In the genomic region with DNA sequence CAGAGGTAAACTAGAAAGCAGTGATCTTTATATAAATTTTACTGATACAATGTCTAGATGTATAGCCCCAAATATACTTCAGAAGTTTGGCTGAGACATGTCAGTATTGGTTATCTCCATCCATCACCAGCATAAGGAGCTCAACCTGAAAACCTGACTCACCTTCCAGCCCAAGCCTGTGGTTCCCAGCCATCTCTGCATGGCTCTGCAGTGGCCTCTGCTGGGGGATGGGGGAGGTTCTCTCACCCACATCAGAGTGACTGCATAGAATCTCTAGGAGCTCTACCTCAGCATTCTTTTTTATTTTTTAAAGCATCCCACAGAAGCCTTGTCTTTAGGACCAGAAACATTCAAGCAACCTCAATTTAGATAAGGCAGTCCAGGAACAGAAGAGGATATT, we compare ENCODE assay signal across 8 cellular contexts. TPM values are rescaled to one million over a fixed set of nuclear protein-coding genes. Genes with fewer than 3 reads are reported as not detected.
DNase-seq lines count a peak whose midpoint lies in the region; ATAC-seq and TF ChIP-seq lines count a peak whose summit lies in the region.

No MANE protein-coding gene starts in this region.

- no peaks in the 10 kb centered on the region for H3K27me3 Mint-ChIP-seq in CD4-positive, CD25-positive, alpha-beta regulatory T cell

- no peak overlapping the region for H2AFZ ChIP-seq in SK-N-SH (ENCODE audit: low read depth)

- CTCF ChIA-PET in SK-N-SH (lab: Yijun Ruan, JAX), result interaction anchor here (0.6 to 8.2 kb wide), 39 partner anchors 8 to 276 kb away, joined by 3 to 72 read pairs (median 5); partner anchors contain the start of genes PMM2, TMEM186 and USP7

- H3K27me3 ChIP-seq in CD4-positive, CD25-positive, alpha-beta regulatory T cell (ENCODE audit: control insufficient read depth, insufficient read depth, low read length), result no peaks in the 10 kb centered on the region
- H3K27me3 ChIP-seq in SK-N-SH (ENCODE audit: insufficient read depth), result no peaks in the 10 kb centered on the region

- H3K9me2 ChIP-seq in SK-N-SH, result no peaks in the 10 kb centered on the region

- no peak overlapping the region for H3K4me3 ChIP-seq in CD4-positive, CD25-positive, alpha-beta regulatory T cell (ENCODE audit: low read depth, low read length)
- H3K4me3 ChIP-seq in SK-N-SH (ENCODE audit: low read depth in 2 of 2, low read length in 1 of 2), result no peak overlapping the region; a peak in 1 of 4 replicates

- peak; percentile 49 to 78 (median 63) for DNase-seq in CD4-positive, CD25-positive, alpha-beta regulatory T cell
- DNase-seq in SK-N-SH, result peak; percentile 68
- DNase-seq in activated naive CD4-positive, alpha-beta T cell treated with anti-CD3 and anti-CD28 coated beads, Interleukin-2, amount 50 U/mL, for 72 hours (ENCODE audit: low spot score in 2 of 2), result peak; percentile 75 to 78
- peak; percentile 65 for DNase-seq in iris pigment epithelial cell (ENCODE audit: low read depth)
- peak; percentile 61 for DNase-seq in stimulated activated CD8-positive, alpha-beta memory T cell treated with anti-CD3 and anti-CD28 coated beads, Interleukin-12 subunit alpha, Interleukin-12 subunit beta, amount 100 ng/mL, for 4 hours (ENCODE audit: low read depth)
- no peak for DNase-seq in hippocampal formation (lab: John Stamatoyannopoulos, UW)

- H3K79me2 ChIP-seq in SK-N-SH (ENCODE audit: insufficient read depth), result peaks cover 100% of the 10 kb centered on the region

- H4K20me1 ChIP-seq in SK-N-SH (ENCODE audit: insufficient read depth), result peaks cover 100% of the 10 kb centered on the region

- peaks cover 60% of the 10 kb centered on the region for H3K4me1 ChIP-seq in CD4-positive, CD25-positive, alpha-beta regulatory T cell (ENCODE audit: control insufficient read depth, insufficient read depth, low read length, poor library complexity, severe bottlenecking)
- peaks cover 0 to 7% of the 10 kb centered on the region in 2 experiments; a peak in 1 of 4 replicates for H3K4me1 ChIP-seq in SK-N-SH (ENCODE audit: control insufficient read depth in 1 of 2, insufficient read depth in 2 of 2, low read depth in 1 of 2, low read length in 1 of 2)

- H3K36me3 ChIP-seq in CD4-positive, CD25-positive, alpha-beta regulatory T cell (ENCODE audit: control insufficient read depth, insufficient read depth, low read length), result no peaks in the 10 kb centered on the region
- H3K36me3 ChIP-seq in SK-N-SH (replicated peaks in 1 of 2; ENCODE audit: control insufficient read depth in 1 of 2, insufficient read depth in 2 of 2, low read length in 1 of 2), result no peaks in the 10 kb centered on the region

- TF ChIP-seq RAD21 in SK-N-SH (IDR thresholded peaks at IDR 0.05; ENCODE audit: low read length), result peak; percentile 54

- peak; percentile 54 for TF ChIP-seq CTCF in SK-N-SH (IDR thresholded peaks at IDR 0.05)

- no peaks in the 10 kb centered on the region for H3K9me3 ChIP-seq in CD4-positive, CD25-positive, alpha-beta regulatory T cell (ENCODE audit: control insufficient read depth in 2 of 2, low read length in 2 of 2)
- H3K9me3 ChIP-seq in SK-N-SH, result no peaks in the 10 kb centered on the region

- no peaks in the 10 kb centered on the region for H3F3A ChIP-seq in SK-N-SH (replicated peaks; ENCODE audit: insufficient read depth)

- H3K9me3 Mint-ChIP-seq in CD4-positive, CD25-positive, alpha-beta regulatory T cell, result no peaks in the 10 kb centered on the region
- H3K9me3 Mint-ChIP-seq in activated naive CD4-positive, alpha-beta T cell treated with anti-CD3 and anti-CD28 coated beads, Interleukin-2, amount 50 U/mL, for 72 hours, result no peaks in the 10 kb centered on the region

- H3K4me3 Mint-ChIP-seq in CD4-positive, CD25-positive, alpha-beta regulatory T cell, result peak overlapping the region; percentile 26 to 87 (median 57)

- H3K36me3 Mint-ChIP-seq in CD4-positive, CD25-positive, alpha-beta regulatory T cell, result peaks cover 6% of the 10 kb centered on the region
- no peaks in the 10 kb centered on the region for H3K36me3 Mint-ChIP-seq in activated naive CD4-positive, alpha-beta T cell treated with anti-CD3 and anti-CD28 coated beads, Interleukin-2, amount 50 U/mL, for 72 hours

- POLR2A ChIA-PET in SK-N-SH (lab: Yijun Ruan, JAX), result interaction anchor here (0.5 to 1.1 kb wide), 2 partner anchors 48 to 66 kb away, joined by 3 to 4 read pairs; no protein-coding TSS in a partner anchor

- no peak overlapping the region for H3K9ac ChIP-seq in SK-N-SH

- H3K27ac ChIP-seq in CD4-positive, CD25-positive, alpha-beta regulatory T cell (ENCODE audit: insufficient read depth, low read length, poor library complexity, severe bottlenecking), result no peak overlapping the region
- H3K27ac ChIP-seq in SK-N-SH (ENCODE audit: low read depth in 2 of 2, low read length in 1 of 2), result no peak overlapping the region

- H3K27ac Mint-ChIP-seq in CD4-positive, CD25-positive, alpha-beta regulatory T cell, result peak overlapping the region in 1 of 3 donors; percentile 12
- H3K27ac Mint-ChIP-seq in activated naive CD4-positive, alpha-beta T cell treated with anti-CD3 and anti-CD28 coated beads, Interleukin-2, amount 50 U/mL, for 72 hours, result peak overlapping the region; percentile 61 to 79

- TF ChIP-seq EP300 in SK-N-SH (IDR thresholded peaks at IDR 0.05; ENCODE audit: borderline replicate concordance in 1 of 2, low read depth in 1 of 2, low read length in 1 of 2), result no peak

- ATAC-seq in CD4-positive, CD25-positive, alpha-beta regulatory T cell (ENCODE audit: low read depth in 2 of 2), result peak; percentile 99 to 100
- ATAC-seq in GM19025 (IDR thresholded peaks at IDR 0.05; ENCODE audit: low read depth, unreplicated experiment) (peak; percentile 75), HG03280 (IDR thresholded peaks at IDR 0.05; ENCODE audit: unreplicated experiment) (peak; percentile 80)
- ATAC-seq in activated naive CD4-positive, alpha-beta T cell treated with anti-CD3 and anti-CD28 coated beads, Interleukin-2, amount 50 U/mL, for 72 hours, result peak; percentile 99 to 100

- H3K4me1 Mint-ChIP-seq in CD4-positive, CD25-positive, alpha-beta regulatory T cell, result peaks cover 35 to 99% (median 79%) of the 10 kb centered on the region in 4 donors

- H3K4me2 ChIP-seq in SK-N-SH, result no peak overlapping the region

TF ChIP-seq in SK-N-SH, 30 proteins besides CTCF, POLR2A, EP300 and RAD21:
- TF ChIP-seq SMC3 (IDR thresholded peaks at IDR 0.05; ENCODE audit: low read depth, low read length) (peak; percentile 29; the same call in 1 of the 2 replicates), FOSL2 (IDR thresholded peaks at IDR 0.05; ENCODE audit: borderline replicate concordance, low read depth) (no peak), FOXM1 (IDR thresholded peaks at IDR 0.05; ENCODE audit: low read depth) (no peak), YY1 (IDR thresholded peaks at IDR 0.05; ENCODE audit: low read depth) (no peak), IRF3 (IDR thresholded peaks at IDR 0.05; ENCODE audit: low read depth, low read length) (no peak)

RNA-seq across cellular contexts. Expression of gene USP7, which starts 27.3 kb away (rescaled TPM):
- total RNA-seq in CD4-positive, CD25-positive, alpha-beta regulatory T cell, result 296 TPM
- polyA plus RNA-seq in CD4-positive, CD25-positive, alpha-beta regulatory T cell, result 1 to 10 TPM; 6.8 to 9.1 (median 7.0) TPM
- polyA plus RNA-seq in SK-N-SH (2012; rRNA removed), result 8.4 and 8.6 TPM in 2 replicates
- polyA plus RNA-seq in SK-N-SH (2012; cell fraction: cytosol; rRNA removed), result 11.0 and 13.7 TPM in 2 replicates
- 24.5 and 33.7 TPM in 2 replicates for polyA plus RNA-seq in SK-N-SH (2012; cell fraction: nucleus; rRNA removed)
- total RNA-seq in activated naive CD4-positive, alpha-beta T cell treated with anti-CD3 and anti-CD28 coated beads, Interleukin-2, amount 50 U/mL, for 72 hours, result 100 to 1,000 TPM; 154 to 171 TPM

RNA-seq across cellular contexts. Expression of gene LITAFD, which starts 54.3 kb away (rescaled TPM):
- not detected for total RNA-seq in CD4-positive, CD25-positive, alpha-beta regulatory T cell
- polyA plus RNA-seq in CD4-positive, CD25-positive, alpha-beta regulatory T cell, result not detected
- not detected in 2 replicates for polyA plus RNA-seq in SK-N-SH (2012; rRNA removed)
- not detected in 2 replicates for polyA plus RNA-seq in SK-N-SH (2012; cell fraction: cytosol; rRNA removed)
- not detected in 2 replicates for polyA plus RNA-seq in SK-N-SH (2012; cell fraction: nucleus; rRNA removed)
- total RNA-seq in activated naive CD4-positive, alpha-beta T cell treated with anti-CD3 and anti-CD28 coated beads, Interleukin-2, amount 50 U/mL, for 72 hours, result not detected

Comparison
In these comparisons a context has a peak if more than half of its experiments do, and no peak if none do; other contexts are left out.
1. DNase-seq: peak in CD4-positive, CD25-positive, alpha-beta regulatory T cell (3 of 3), SK-N-SH (single experiment), activated naive CD4-positive, alpha-beta T cell treated with anti-CD3 and anti-CD28 coated beads, Interleukin-2, amount 50 U/mL, for 72 hours (2 of 2), iris pigment epithelial cell (single experiment) and stimulated activated CD8-positive, alpha-beta memory T cell treated with anti-CD3 and anti-CD28 coated beads, Interleukin-12 subunit alpha, Interleukin-12 subunit beta, amount 100 ng/mL, for 4 hours (single experiment); none in hippocampal formation (0 of 2).
2. Peak in every context shown above with its lines, with median percentiles within 50 percentile points of each other: ATAC-seq.